ENCODE assay signal across 12 cellular contexts in genomic region chr7:106480161-106480579, GRCh38.
DNase-seq lines count a peak whose midpoint lies in the region; ATAC-seq and TF ChIP-seq lines count a peak whose summit lies in the region.
"Had no signal": no experiment of that assay in that cellular context is flagged by ENCODE, and none has a peak within 500 bp of the region (broad histone marks: within the 10 kb centered on the region; RNA-seq: fewer than 3 reads in every experiment).

No MANE protein-coding gene starts in this region.

- peak; percentile 62 to 82 for ATAC-seq in activated naive CD4-positive, alpha-beta T cell treated with anti-CD3 and anti-CD28 coated beads, Interleukin-2, amount 50 U/mL, for 72 hours
- ATAC-seq in HG02588 (IDR thresholded peaks at IDR 0.05; ENCODE audit: unreplicated experiment) (peak; percentile 80), HG03460 (IDR thresholded peaks at IDR 0.05; ENCODE audit: unreplicated experiment) (peak; percentile 72), gastroesophageal sphincter (no peak)
- ATAC-seq: effector memory CD8-positive, alpha-beta T cell had no signal

- peaks cover 0 to 33% (median 7%) of the 10 kb centered on the region in 3 donors for H3K4me1 ChIP-seq in gastroesophageal sphincter

- H3K9me3 ChIP-seq in gastroesophageal sphincter = no peaks in the 10 kb centered on the region

- no peak for TF ChIP-seq EP300 in gastroesophageal sphincter (IDR thresholded peaks at IDR 0.05)

- peak overlapping the region in 1 of 2 donors; percentile 85 for H3K27ac Mint-ChIP-seq in activated naive CD4-positive, alpha-beta T cell treated with anti-CD3 and anti-CD28 coated beads, Interleukin-2, amount 50 U/mL, for 72 hours

- DNase-seq in activated naive CD4-positive, alpha-beta T cell treated with anti-CD3 and anti-CD28 coated beads, Interleukin-2, amount 50 U/mL, for 72 hours (ENCODE audit: low spot score in 2 of 2) = no peak
- DNase-seq in activated naive CD4-positive, alpha-beta T cell treated with anti-CD3 and anti-CD28 coated beads, Interleukin-2, amount 50 U/mL, for 16 hours = no peak
- no peak for DNase-seq in A172 (ENCODE audit: low spot score)
- no peak for DNase-seq in stimulated activated CD4-positive, alpha-beta T cell treated with anti-CD3 and anti-CD28 coated beads, Interleukin-15, amount 100 ng/mL, for 24 hours
- DNase-seq in HK-2 (ENCODE audit: unreplicated experiment) = no peak
- DNase-seq: activated naive CD4-positive, alpha-beta T cell treated with Interleukin-2 at 50 U/mL for 16 hours; effector memory CD8-positive, alpha-beta T cell; GDM1; substantia nigra had no signal

- TF ChIP-seq CTCF in gastroesophageal sphincter (IDR thresholded peaks at IDR 0.05) = no peak

- H3K27ac ChIP-seq in gastroesophageal sphincter = no peak overlapping the region

- H3K36me3 ChIP-seq in gastroesophageal sphincter = no peaks in the 10 kb centered on the region

- H3K4me3 ChIP-seq in gastroesophageal sphincter = no peak overlapping the region

- no peak for TF ChIP-seq POLR2A in gastroesophageal sphincter (IDR thresholded peaks at IDR 0.05)

- peaks cover 0 to 10% of the 10 kb centered on the region in 2 donors for H3K9me3 Mint-ChIP-seq in activated naive CD4-positive, alpha-beta T cell treated with anti-CD3 and anti-CD28 coated beads, Interleukin-2, amount 50 U/mL, for 72 hours
- H3K9me3 Mint-ChIP-seq: effector memory CD8-positive, alpha-beta T cell had no signal

- 43 to 80% methylated on average over 1 of the region's 1 CpG for WGBS in gastroesophageal sphincter (ENCODE audit: low coverage in 1 of 2), 2 donors

- H3K36me3 Mint-ChIP-seq in activated naive CD4-positive, alpha-beta T cell treated with anti-CD3 and anti-CD28 coated beads, Interleukin-2, amount 50 U/mL, for 72 hours = peaks cover 0 to 11% of the 10 kb centered on the region in 2 donors

- H3K27me3 ChIP-seq in gastroesophageal sphincter = no peaks in the 10 kb centered on the region
